ENCODE assay signal across 10 cellular contexts in genomic region chr17:67478266-67479118, GRCh38.
DNase-seq lines count a peak whose midpoint lies in the region; TF ChIP-seq lines count a peak whose summit lies in the region.
"Had no signal": no experiment of that assay in that cellular context is flagged by ENCODE, and none has a peak within 500 bp of the region (broad histone marks: within the 10 kb centered on the region; RNA-seq: fewer than 3 reads in every experiment).

No MANE protein-coding gene starts in this region.

- peak overlapping the region; percentile 38 for H3K27ac Mint-ChIP-seq in neural crest cell (ENCODE audit: unreplicated experiment)

- H3K4me3 Mint-ChIP-seq in neural crest cell = peak overlapping the region; percentile 2

- intact Hi-C loops in dorsolateral prefrontal cortex (cut with DNase I) = no loop called here

- TF ChIP-seq CTCF in dorsolateral prefrontal cortex (IDR thresholded peaks at IDR 0.05 in 54 of 56, conservative IDR thresholded peaks at IDR 0.05 in 2 of 56; ENCODE audit: low read depth in 1 of 56, partially characterized antibody in 56 of 56) (no peak), neural crest cell (conservative IDR thresholded peaks at IDR 0.05) (no peak)

- H3K36me3 ChIP-seq in BLaER1 treated with 17β-estradiol and CSF1 and Interleukin-3, amounts not matched to agents 10 nM and 100 nM = peaks cover 0 to 7% (median 0%) of the 10 kb centered on the region in 11 experiments; a peak in 2 of 22 replicates
- H3K36me3 ChIP-seq in KOPT-K1 (ENCODE audit: insufficient read depth, low read length) (no peaks in the 10 kb centered on the region), SJCRH30 (no peaks in the 10 kb centered on the region)

- H3K4me1 ChIP-seq in BLaER1 treated with 17β-estradiol and CSF1 and Interleukin-3, amounts not matched to agents 10 nM and 100 nM = peaks cover 47 to 72% (median 58%) of the 10 kb centered on the region in 10 experiments
- no peaks in the 10 kb centered on the region for H3K4me1 ChIP-seq in SJCRH30

- H3K9ac ChIP-seq in BLaER1 treated with 17β-estradiol and CSF1 and Interleukin-3, amounts not matched to agents 10 nM and 100 nM = peak overlapping the region in 6 of 11 experiments; percentile 2 to 21 (median 11); a peak in 3 of 22 replicates

- no peaks in the 10 kb centered on the region for H3K27me3 Mint-ChIP-seq in neural crest cell (ENCODE audit: low read depth)

- H3K4me3 ChIP-seq in BLaER1 treated with 17β-estradiol and CSF1 and Interleukin-3, amounts not matched to agents 10 nM and 100 nM = no peak overlapping the region
- H3K4me3 ChIP-seq in dorsolateral prefrontal cortex (peak overlapping the region in 5 of 59 donors; percentile 1 to 12 (median 4)), SJCRH30 (no peak overlapping the region)

- peak overlapping the region in 9 of 11 experiments; percentile 9 to 43 (median 26); a peak in 10 of 22 replicates for H3K27ac ChIP-seq in BLaER1 treated with 17β-estradiol and CSF1 and Interleukin-3, amounts not matched to agents 10 nM and 100 nM
- H3K27ac ChIP-seq in KOPT-K1 (ENCODE audit: low read depth, low read length, poor library complexity, severe bottlenecking) (peak overlapping the region; percentile 10), dorsolateral prefrontal cortex (peak overlapping the region in 58 of 59 donors; percentile 29 to 97 (median 84)), SJCRH30 (no peak overlapping the region)

- no peak for DNase-seq in dorsolateral prefrontal cortex
- no peak for DNase-seq in neural crest cell (ENCODE audit: low read depth, low spot score)
- DNase-seq in effector CD8-positive, alpha-beta T cell (lab: John Stamatoyannopoulos, UW) = no peak
- no peak for DNase-seq in SW 1271 (lab: John Stamatoyannopoulos, UW)
- no peak for DNase-seq in SJCRH30
- no peak for DNase-seq in DMS79 treated with DMSO at 0.1 percent for 48 hours (lab: John Stamatoyannopoulos, UW)
- DNase-seq: DND-41, KG1 had no signal

- no peaks in the 10 kb centered on the region for H3K9me3 Mint-ChIP-seq in neural crest cell

- H3K4me2 ChIP-seq in BLaER1 treated with 17β-estradiol and CSF1 and Interleukin-3, amounts not matched to agents 10 nM and 100 nM = peak overlapping the region; percentile 44 to 68 (median 61)

- H3K9me3 ChIP-seq in BLaER1 treated with 17β-estradiol and CSF1 and Interleukin-3, amounts not matched to agents 10 nM and 100 nM (replicated peaks in 1 of 11) = no peaks in the 10 kb centered on the region
- no peaks in the 10 kb centered on the region for H3K9me3 ChIP-seq in KOPT-K1 (ENCODE audit: insufficient read depth, low read length, poor library complexity, severe bottlenecking)
- no peaks in the 10 kb centered on the region for H3K9me3 ChIP-seq in SJCRH30 (replicated peaks)

- H3K36me3 Mint-ChIP-seq in neural crest cell (ENCODE audit: low read depth) = no peaks in the 10 kb centered on the region

- H4K20me1 ChIP-seq in BLaER1 treated with 17β-estradiol and CSF1 and Interleukin-3, amounts not matched to agents 10 nM and 100 nM = peaks cover 0 to 10% (median 0%) of the 10 kb centered on the region in 11 experiments; a peak in 3 of 22 replicates

- H3K27me3 ChIP-seq in BLaER1 treated with 17β-estradiol and CSF1 and Interleukin-3, amounts not matched to agents 10 nM and 100 nM = peaks cover 0 to 6% (median 0%) of the 10 kb centered on the region in 11 experiments; a peak in 2 of 22 replicates
- no peaks in the 10 kb centered on the region for H3K27me3 ChIP-seq in dorsolateral prefrontal cortex
- H3K27me3 ChIP-seq in SJCRH30 = no peaks in the 10 kb centered on the region

- peaks cover 45% of the 10 kb centered on the region for H3K4me1 Mint-ChIP-seq in neural crest cell
